Comparison of ENCODE assay signal across 8 cellular contexts in the genomic region with DNA sequence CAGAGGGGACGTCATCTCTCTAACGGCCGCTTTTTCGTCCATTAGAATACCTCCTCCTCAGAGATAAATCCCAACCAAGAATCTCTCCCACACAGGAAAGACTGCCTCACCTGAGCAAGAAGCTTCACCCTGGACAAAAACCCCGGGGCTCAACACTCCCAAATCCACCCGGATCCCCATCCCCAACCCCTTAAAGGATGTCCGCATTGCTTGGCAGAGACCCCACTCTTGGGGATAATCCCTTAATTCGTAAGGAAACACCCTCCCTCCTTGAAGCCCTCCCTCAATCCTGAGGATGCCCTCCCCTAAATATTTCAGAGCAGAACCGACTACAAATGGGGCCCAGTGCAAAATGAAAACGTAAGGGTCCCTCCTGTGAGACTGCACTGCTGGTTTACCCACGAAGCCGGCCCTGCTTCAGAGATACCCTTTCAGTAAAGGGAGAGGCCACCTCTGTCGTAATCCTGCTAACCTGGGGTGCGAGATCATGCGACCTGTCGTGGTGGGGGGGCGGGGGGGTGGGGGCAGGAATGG. TPM values are rescaled to one million over a fixed set of nuclear protein-coding genes. Genes with fewer than 3 reads are reported as not detected.
A peak's percentile ranks its signal among the peaks of the same experiment; 100 is the strongest.
DNase-seq lines count a peak whose midpoint lies in the region; ATAC-seq and TF ChIP-seq lines count a peak whose summit lies in the region.

No MANE protein-coding gene starts in this region.

- H3K4me1 Mint-ChIP-seq in T-helper 2 cell treated with Interferon-gamma antibody and Interleukin-4, amounts not matched to agents 5 μg/mL and 100 μg/mL, for 36 hours (ENCODE audit: low read depth): peaks cover 30% of the 10 kb centered on the region

- peaks cover 29% of the 10 kb centered on the region for H3K36me3 Mint-ChIP-seq in T-helper 2 cell treated with Interferon-gamma antibody and Interleukin-4, amounts not matched to agents 5 μg/mL and 100 μg/mL, for 36 hours (ENCODE audit: low read depth)

- peak overlapping the region; percentile 86 for H3K27ac Mint-ChIP-seq in T-helper 2 cell treated with Interferon-gamma antibody and Interleukin-4, amounts not matched to agents 5 μg/mL and 100 μg/mL, for 36 hours

- in situ Hi-C loops in GM23248 (cut with MboI): no loop called here

- H3K4me2 ChIP-seq in GM23248 (ENCODE audit: unreplicated experiment): peak overlapping the region; percentile 85

- H3K27me3 ChIP-seq in AG04450 (ENCODE audit: control insufficient read depth, insufficient read depth, low read length) (no peaks in the 10 kb centered on the region), GM23248 (replicated peaks; ENCODE audit: insufficient read depth) (no peaks in the 10 kb centered on the region), foreskin keratinocyte (no peaks in the 10 kb centered on the region)

- H4K20me1 ChIP-seq in GM23248 (ENCODE audit: insufficient read depth): peaks cover 15% of the 10 kb centered on the region

- peaks cover 14% of the 10 kb centered on the region for H3K36me3 ChIP-seq in GM23248 (ENCODE audit: low read depth)

- H3K9me3 ChIP-seq in AG04450 (ENCODE audit: control insufficient read depth, insufficient read depth, low read length) (no peaks in the 10 kb centered on the region), GM23248 (ENCODE audit: low read depth) (no peaks in the 10 kb centered on the region)

- CTCF ChIA-PET in AG04450 (lab: Charles Lee): interaction anchor here (0.6 to 2.0 kb wide), 4 partner anchors 26 to 193 kb away, joined by 3 to 10 read pairs (median 4); a partner anchor contains a TSS

- H3K9ac ChIP-seq in GM23248: peak overlapping the region; percentile 59

- H3F3A ChIP-seq in GM23248 (ENCODE audit: insufficient read depth): peaks cover 34% of the 10 kb centered on the region

- H3K9me2 ChIP-seq in GM23248 (ENCODE audit: insufficient read depth): no peaks in the 10 kb centered on the region

- peak overlapping the region; percentile 75 for H2AFZ ChIP-seq in GM23248

- TF ChIP-seq CTCF in AG04450 (IDR thresholded peaks at IDR 0.05; ENCODE audit: low read depth, low read length) (no peak), foreskin keratinocyte (conservative IDR thresholded peaks at IDR 0.05) (no peak)

- no peak for DNase-seq in AG04450 (ENCODE audit: low read depth, low spot score)
- peak; percentile 21 for DNase-seq in GM23248
- DNase-seq in T-helper 2 cell treated with Interferon-gamma antibody and Interleukin-4, amounts not matched to agents 5 μg/mL and 100 μg/mL, for 36 hours (ENCODE audit: low spot score): no peak
- DNase-seq in foreskin keratinocyte: peak in 1 of 2 donors; percentile 5
- DNase-seq in medulla oblongata (ENCODE audit: extremely low spot score): no peak
- DNase-seq in iPS-NIHi7 (ENCODE audit: extremely low spot score): no peak
- no peak for DNase-seq in NCI-H2196 treated with DMSO at 0.1 percent for 48 hours (lab: John Stamatoyannopoulos, UW; ENCODE audit: unreplicated experiment)

- H3K4me3 Mint-ChIP-seq in T-helper 2 cell treated with Interferon-gamma antibody and Interleukin-4, amounts not matched to agents 5 μg/mL and 100 μg/mL, for 36 hours: peak overlapping the region; percentile 89

- no peaks in the 10 kb centered on the region for H3K9me3 Mint-ChIP-seq in T-helper 2 cell treated with Interferon-gamma antibody and Interleukin-4, amounts not matched to agents 5 μg/mL and 100 μg/mL, for 36 hours

- H3K27ac ChIP-seq in AG04450 (ENCODE audit: low read depth, low read length) (no peak overlapping the region), GM23248 (no peak overlapping the region), foreskin keratinocyte (peak overlapping the region; percentile 28), skin epidermis (peak overlapping the region in 19 of 21 experiments; percentile 56 to 99 (median 94))

- no peaks in the 10 kb centered on the region for H3K27me3 Mint-ChIP-seq in T-helper 2 cell treated with Interferon-gamma antibody and Interleukin-4, amounts not matched to agents 5 μg/mL and 100 μg/mL, for 36 hours (ENCODE audit: low read depth)

- peak; percentile 10 for ATAC-seq in foreskin keratinocyte

- H3K4me1 ChIP-seq in GM23248 (ENCODE audit: insufficient read depth) (peaks cover 20% of the 10 kb centered on the region), foreskin keratinocyte (no peaks in the 10 kb centered on the region)

- 27 to 30% methylated on average over 17 of the region's 17 CpGs for WGBS in GM23248 (ENCODE audit: low coverage in 1 of 2, low lambda C conversion rate in 2 of 2, missing lambda C conversion rate in 2 of 2), 2 experiments

- peak overlapping the region; percentile 64 for H3K4me3 ChIP-seq in AG04450 (ENCODE audit: low read depth, low read length)
- H3K4me3 ChIP-seq in GM23248: peak overlapping the region; percentile 99
- H3K4me3 ChIP-seq in skin epidermis: peak overlapping the region; percentile 71 to 99 (median 90)

- POLR2A ChIA-PET in AG04450 (lab: Yijun Ruan, JAX): interaction anchor here (0.5 to 1.9 kb wide), 8 partner anchors 12 to 812 kb away, joined by 3 to 10 read pairs (median 4); a partner anchor contains a TSS

- peaks cover 45% of the 10 kb centered on the region for H3K79me2 ChIP-seq in GM23248 (ENCODE audit: insufficient read depth)

RNA-seq across cellular contexts. Expression of a gene that starts 0.7 kb away (rescaled TPM):
- polyA plus RNA-seq in AG04450 (2011; rRNA removed): 649 and 720 TPM in 2 replicates
- polyA minus RNA-seq in AG04450 (2011; rRNA and poly(A)+ RNA removed): 136 and 155 TPM in 2 replicates
- 301 and 340 TPM in 2 replicates for total RNA-seq in GM23248 (2014; rRNA removed; shearing (Covaris generic))
- polyA plus RNA-seq in GM23248 (2016; fragmentation: Nextera tagmentation; extraction: Ambion mirVana): 778 and 782 TPM in 2 replicates
- total RNA-seq in foreskin keratinocyte: 515 and 550 TPM in 2 replicates
- polyA plus RNA-seq in foreskin keratinocyte: 854 and 875 TPM in 2 replicates

RNA-seq across cellular contexts. Expression of a gene that starts 25.7 kb away (rescaled TPM):
- polyA plus RNA-seq in AG04450 (2011; rRNA removed) (127 and 154 TPM in 2 replicates), GM23248 (2016; fragmentation: Nextera tagmentation; extraction: Ambion mirVana) (329 and 345 TPM in 2 replicates), foreskin keratinocyte (229 and 256 TPM in 2 replicates)
- 53.9 and 62.0 TPM in 2 replicates for polyA minus RNA-seq in AG04450 (2011; rRNA and poly(A)+ RNA removed)
- total RNA-seq in GM23248 (2014; rRNA removed; shearing (Covaris generic)): 129 and 154 TPM in 2 replicates
- total RNA-seq in foreskin keratinocyte: 192 and 206 TPM in 2 replicates

RNA-seq across cellular contexts. Expression of a gene that starts 33.7 kb away (rescaled TPM):
- polyA plus RNA-seq in AG04450 (2011; rRNA removed) (36.2 and 47.1 TPM in 2 replicates), GM23248 (2016; fragmentation: Nextera tagmentation; extraction: Ambion mirVana) (39.9 and 42.9 TPM in 2 replicates), foreskin keratinocyte (29.1 and 34.7 TPM in 2 replicates)
- polyA minus RNA-seq in AG04450 (2011; rRNA and poly(A)+ RNA removed): 11.9 and 15.8 TPM in 2 replicates
- total RNA-seq in GM23248 (2014; rRNA removed; shearing (Covaris generic)): 32.6 and 33.0 TPM in 2 replicates
- total RNA-seq in foreskin keratinocyte: 29.2 and 33.0 TPM in 2 replicates

RNA-seq across cellular contexts. Expression of a gene that starts 38.9 kb away (rescaled TPM):
- polyA plus RNA-seq in AG04450 (2011; rRNA removed) (101 and 105 TPM in 2 replicates), GM23248 (2016; fragmentation: Nextera tagmentation; extraction: Ambion mirVana) (114 and 130 TPM in 2 replicates), foreskin keratinocyte (95.3 and 100.0 TPM in 2 replicates)
- polyA minus RNA-seq in AG04450 (2011; rRNA and poly(A)+ RNA removed): 198 and 209 TPM in 2 replicates
- total RNA-seq in GM23248 (2014; rRNA removed; shearing (Covaris generic)): 52.6 and 69.3 TPM in 2 replicates
- 85.9 and 87.1 TPM in 2 replicates for total RNA-seq in foreskin keratinocyte

RNA-seq across cellular contexts. Expression of a gene that starts 49.0 kb away (rescaled TPM):
- polyA plus RNA-seq in AG04450 (2011; rRNA removed) (20.6 and 25.9 TPM in 2 replicates), GM23248 (2016; fragmentation: Nextera tagmentation; extraction: Ambion mirVana) (18.3 and 18.8 TPM in 2 replicates), foreskin keratinocyte (7.9 and 9.3 TPM in 2 replicates)
- 26.1 and 31.7 TPM in 2 replicates for polyA minus RNA-seq in AG04450 (2011; rRNA and poly(A)+ RNA removed)
- 15.9 and 17.2 TPM in 2 replicates for total RNA-seq in GM23248 (2014; rRNA removed; shearing (Covaris generic))
- 13.5 and 16.4 TPM in 2 replicates for total RNA-seq in foreskin keratinocyte

Comparison
In these comparisons a context has a peak if more than half of its experiments do, and no peak if none do; other contexts are left out.
1. H3K27ac ChIP-seq: peak in foreskin keratinocyte (single experiment) and skin epidermis (19 of 21); none in AG04450 (single experiment) and GM23248 (single experiment).
2. Peak in every context shown above with its lines, with median percentiles within 50 percentile points of each other: H3K4me3 ChIP-seq.